Comparison of ENCODE assay signal across 8 cellular contexts in the genomic region with DNA sequence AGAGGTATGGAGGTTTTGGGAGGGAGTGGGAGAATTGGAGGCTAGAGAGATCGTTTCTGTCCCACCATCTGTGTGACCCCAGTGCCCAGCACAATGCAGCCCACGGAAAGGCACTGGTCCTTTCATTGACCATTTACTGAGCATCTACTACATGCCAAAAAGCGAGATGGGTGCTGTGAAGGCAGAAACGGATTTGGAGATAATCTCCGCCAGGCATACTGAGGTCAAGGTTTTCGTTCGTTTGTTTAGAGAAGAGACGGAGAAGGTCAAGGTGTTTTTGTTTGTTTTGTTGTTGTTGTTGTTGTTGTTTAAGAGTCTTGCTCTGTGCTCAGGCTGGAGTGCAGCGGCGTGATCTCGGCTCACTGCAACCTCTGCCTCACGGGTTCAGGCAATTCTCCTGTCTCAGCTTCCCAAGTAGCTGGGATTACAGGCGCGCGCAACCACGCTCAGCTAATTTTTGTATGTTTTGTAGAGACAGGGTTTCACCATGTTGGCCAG. TPM values are rescaled to one million over a fixed set of nuclear protein-coding genes. Genes with fewer than 3 reads are reported as not detected.
A peak's percentile ranks its signal among the peaks of the same experiment; 100 is the strongest.
DNase-seq lines count a peak whose midpoint lies in the region; ATAC-seq and TF ChIP-seq lines count a peak whose summit lies in the region.

No MANE protein-coding gene starts in this region.

- peak overlapping the region; percentile 96 for H3K27ac ChIP-seq in CD8-positive, alpha-beta memory T cell (ENCODE audit: low read depth, low read length)
- peak overlapping the region; percentile 52 for H3K27ac ChIP-seq in Panc1 (ENCODE audit: low read length)
- peak overlapping the region; percentile 89 for H3K27ac ChIP-seq in epithelial cell of prostate
- peak overlapping the region in 1 of 2 donors; percentile 65 for H3K27ac ChIP-seq in ovary

- TF ChIP-seq CTCF in Panc1 (IDR thresholded peaks at IDR 0.05) (no peak), ovary (IDR thresholded peaks at IDR 0.05) (no peak)

- CTCF ChIA-PET in CD8-positive, alpha-beta memory T cell (lab: Charles Lee): interaction anchor here (0.8 to 2.5 kb wide), 4 partner anchors 12 to 98 kb away, joined by 4 to 13 read pairs (median 4); no protein-coding TSS in a partner anchor
- CTCF ChIA-PET in Panc1 (lab: Charles Lee): no interaction called here

- TF ChIP-seq EP300 in ovary (IDR thresholded peaks at IDR 0.05): no peak

- BruUV-seq in Panc1 (replicated peaks; lab: Mats Ljungman, UMichigan): no TSS peak

- peak overlapping the region; percentile 94 for H3K4me3 ChIP-seq in CD8-positive, alpha-beta memory T cell (ENCODE audit: low read length)
- H3K4me3 ChIP-seq in Panc1 (ENCODE audit: low read depth in 2 of 2, low read length in 2 of 2): peak overlapping the region; percentile 80 to 81
- H3K4me3 ChIP-seq in ovary: peak overlapping the region; percentile 97

- peaks cover 3% of the 10 kb centered on the region for H3K36me3 ChIP-seq in CD8-positive, alpha-beta memory T cell (ENCODE audit: insufficient read depth, low read length)
- peaks cover 4% of the 10 kb centered on the region for H3K36me3 ChIP-seq in Panc1 (ENCODE audit: control insufficient read depth, insufficient read depth, low read length)
- no peaks in the 10 kb centered on the region for H3K36me3 ChIP-seq in ovary

- peaks cover 39 to 51% (median 47%) of the 10 kb centered on the region in 3 donors for H3K4me1 Mint-ChIP-seq in CD8-positive, alpha-beta memory T cell

- peaks cover 0 to 2% of the 10 kb centered on the region in 2 donors for H3K27me3 Mint-ChIP-seq in CD8-positive, alpha-beta memory T cell

- peak; percentile 9; the same call in 1 of the 2 replicates for ATAC-seq in Panc1
- ATAC-seq in GM21381 (IDR thresholded peaks at IDR 0.05; ENCODE audit: unreplicated experiment): no peak
- no peak for ATAC-seq in GM18498 (IDR thresholded peaks at IDR 0.05; ENCODE audit: unreplicated experiment)
- ATAC-seq in GM19328 (IDR thresholded peaks at IDR 0.05; ENCODE audit: unreplicated experiment): no peak

- H3K27ac Mint-ChIP-seq in CD8-positive, alpha-beta memory T cell: peak overlapping the region; percentile 85 to 99 (median 96)

- POLR2A ChIA-PET in CD8-positive, alpha-beta memory T cell (lab: Charles Lee): interaction anchor here (1.5 to 1.6 kb wide), 2 partner anchors 85 to 98 kb away, joined by 4 to 5 read pairs; no protein-coding TSS in a partner anchor
- POLR2A ChIA-PET in Panc1 (lab: Charles Lee): no interaction called here

- DNase-seq in CD8-positive, alpha-beta memory T cell: no peak
- DNase-seq in Panc1 (ENCODE audit: low read depth, low spot score) (no peak), epithelial cell of prostate (ENCODE audit: low read depth, low spot score) (no peak), ovary (no peak), DMS153 treated with DMSO at 0.1 percent for 48 hours (lab: John Stamatoyannopoulos, UW; ENCODE audit: unreplicated experiment) (no peak)

- H3K36me3 Mint-ChIP-seq in CD8-positive, alpha-beta memory T cell: peaks cover 0 to 24% (median 0%) of the 10 kb centered on the region in 3 donors

- H3K9me3 Mint-ChIP-seq in CD8-positive, alpha-beta memory T cell: peaks cover 0 to 2% (median 0%) of the 10 kb centered on the region in 5 donors

- TF ChIP-seq POLR2A in ovary (IDR thresholded peaks at IDR 0.05): no peak

- intact Hi-C loops in Panc1 (cut with micrococcal nuclease; ENCODE audit: unreplicated experiment) (no loop called here), ovary (cut with DNase I) (no loop called here)

- in situ Hi-C loops in Panc1 (cut with HindIII; ENCODE audit: low pct_unique_long_range_greater_than_20kb, low sequenced_read_pairs): no loop called here

- no peaks in the 10 kb centered on the region for H3K27me3 ChIP-seq in CD8-positive, alpha-beta memory T cell (ENCODE audit: insufficient read depth, low read length, poor library complexity, severe bottlenecking)
- H3K27me3 ChIP-seq in Panc1 (ENCODE audit: control insufficient read depth, insufficient read depth, low read length): no peaks in the 10 kb centered on the region
- H3K27me3 ChIP-seq in ovary: no peaks in the 10 kb centered on the region

- H3K9me3 ChIP-seq in CD8-positive, alpha-beta memory T cell (ENCODE audit: low read length): no peaks in the 10 kb centered on the region
- H3K9me3 ChIP-seq in Panc1 (ENCODE audit: control insufficient read depth, insufficient read depth, low read depth, low read length) (no peaks in the 10 kb centered on the region), ovary (no peaks in the 10 kb centered on the region)

- H3K4me3 Mint-ChIP-seq in CD8-positive, alpha-beta memory T cell: peak overlapping the region; percentile 88 to 100 (median 94)

- H3K4me1 ChIP-seq in CD8-positive, alpha-beta memory T cell (ENCODE audit: insufficient read depth, low read length): peaks cover 23% of the 10 kb centered on the region
- H3K4me1 ChIP-seq in Panc1 (ENCODE audit: control insufficient read depth, insufficient read depth, low read length): peaks cover 8% of the 10 kb centered on the region
- H3K4me1 ChIP-seq in ovary (ENCODE audit: insufficient read depth): peaks cover 5% of the 10 kb centered on the region

- 61 to 70% (median 70%) methylated on average over 16 of the region's 16 CpGs for WGBS in ovary, 3 donors

RNA-seq across cellular contexts. Expression of gene ZBTB43, which starts 0.6 kb away (rescaled TPM):
- total RNA-seq in CD8-positive, alpha-beta memory T cell: 10 to 100 TPM; 21.8 to 22.8 TPM
- polyA plus RNA-seq in CD8-positive, alpha-beta memory T cell: 14.6 TPM
- total RNA-seq in Panc1 (2021; ENCODE audit: unreplicated experiment) (9.7 TPM), ovary (10 to 100 TPM in 5 of 7 donors, 1 to 10 TPM in 2; 6.1 to 33.3 (median 17.1) TPM)
- polyA plus RNA-seq in Panc1 (2012; ENCODE audit: insufficient read length): 2.0 TPM
- polyA plus RNA-seq in ovary: 1 to 10 TPM; 5.0 to 7.3 TPM

RNA-seq across cellular contexts. Expression of gene ZBTB34, which starts 56.2 kb away (rescaled TPM):
- 1 to 10 TPM; 6.8 to 7.0 TPM for total RNA-seq in CD8-positive, alpha-beta memory T cell
- polyA plus RNA-seq in CD8-positive, alpha-beta memory T cell: 1.3 TPM
- total RNA-seq in Panc1 (2021; ENCODE audit: unreplicated experiment): 5.5 TPM
- 1.6 TPM for polyA plus RNA-seq in Panc1 (2012; ENCODE audit: insufficient read length)
- 10 to 100 TPM in 1 of 7 donors, 1 to 10 TPM in 6; 5.5 to 10.0 (median 9.0) TPM for total RNA-seq in ovary
- 1 to 10 TPM; 3.4 to 5.3 TPM for polyA plus RNA-seq in ovary
